ENCODE assay signal across 22 cellular contexts in genomic region chr1:2944705-2945104, GRCh38.
"Had no signal": no experiment of that assay in that cellular context is flagged by ENCODE, and none has a peak within 500 bp of the region (broad histone marks: within the 10 kb centered on the region; RNA-seq: fewer than 3 reads in every experiment).

No MANE protein-coding gene starts in this region.

- H3K27me3 ChIP-seq: vagina had no signal

- H3K4me3 Mint-ChIP-seq: natural killer cell; neural crest cell; stimulated activated memory B cell treated with anti-CD40 and anti-IgM and Interleukin-4, amounts not matched to agents 10 μg/mL and 1 μg/mL and 100 μg/mL, for 72 hours had no signal

- H3K27ac Mint-ChIP-seq: natural killer cell; progenitor cell of endocrine pancreas; stimulated activated memory B cell treated with anti-CD40 and anti-IgM and Interleukin-4, amounts not matched to agents 10 μg/mL and 1 μg/mL and 100 μg/mL, for 72 hours had no signal

- DNase-seq: effector CD4-positive, alpha-beta T cell; foreskin fibroblast; gastrocnemius medialis; natural killer cell; stimulated activated CD4-positive, alpha-beta T cell treated with anti-CD3 and anti-CD28 coated beads, Interleukin-4, amount 100 ng/mL, for 4 hours; stimulated activated naive CD8-positive, alpha-beta T cell treated with anti-CD3 and anti-CD28 coated beads, Interleukin-15, Interleukin-2, amounts not matched to agents 100 U/mL and 50 U/mL, for 24 hours had no signal

- ATAC-seq: esophagus mucosa; gastrocnemius medialis; left ventricle myocardium superior; lower lobe of right lung; sciatic nerve; stimulated activated memory B cell treated with anti-CD40 and anti-IgM and Interleukin-4, amounts not matched to agents 10 μg/mL and 1 μg/mL and 100 μg/mL, for 72 hours; stimulated activated naive CD8-positive, alpha-beta T cell treated with anti-CD3 and anti-CD28 coated beads, Interleukin-15, Interleukin-2, amounts not matched to agents 100 U/mL and 50 U/mL, for 24 hours; upper lobe of right lung had no signal

- H3K4me3 ChIP-seq: dorsolateral prefrontal cortex, gastrocnemius medialis, lower lobe of right lung, thoracic aorta, tibial nerve, upper lobe of right lung, vagina had no signal

- H2AFZ ChIP-seq: parathyroid adenoma had no signal

- H3K36me3 Mint-ChIP-seq: natural killer cell; stimulated activated memory B cell treated with anti-CD40 and anti-IgM and Interleukin-4, amounts not matched to agents 10 μg/mL and 1 μg/mL and 100 μg/mL, for 72 hours had no signal

- H3K4me1 ChIP-seq: gastrocnemius medialis, lower lobe of right lung, parathyroid adenoma, tibial nerve, upper lobe of right lung, vagina had no signal

- H3K9ac ChIP-seq: parathyroid adenoma had no signal

- H3K27me3 Mint-ChIP-seq: progenitor cell of endocrine pancreas had no signal

- H3K36me3 ChIP-seq: gastrocnemius medialis, lower lobe of right lung, thoracic aorta, tibial nerve, upper lobe of right lung, vagina had no signal

- H3K27ac ChIP-seq: dorsolateral prefrontal cortex, epithelial cell of prostate, gastrocnemius medialis, lower lobe of right lung, parathyroid adenoma, thoracic aorta, tibial nerve, upper lobe of right lung, vagina had no signal

- H3K4me1 Mint-ChIP-seq: natural killer cell, neural crest cell had no signal

- FAIRE-seq: colon, keratinocyte had no signal

- H3K9me3 ChIP-seq: gastrocnemius medialis, upper lobe of right lung had no signal
